ENCODE assay signal across 9 cellular contexts in the genomic region with DNA sequence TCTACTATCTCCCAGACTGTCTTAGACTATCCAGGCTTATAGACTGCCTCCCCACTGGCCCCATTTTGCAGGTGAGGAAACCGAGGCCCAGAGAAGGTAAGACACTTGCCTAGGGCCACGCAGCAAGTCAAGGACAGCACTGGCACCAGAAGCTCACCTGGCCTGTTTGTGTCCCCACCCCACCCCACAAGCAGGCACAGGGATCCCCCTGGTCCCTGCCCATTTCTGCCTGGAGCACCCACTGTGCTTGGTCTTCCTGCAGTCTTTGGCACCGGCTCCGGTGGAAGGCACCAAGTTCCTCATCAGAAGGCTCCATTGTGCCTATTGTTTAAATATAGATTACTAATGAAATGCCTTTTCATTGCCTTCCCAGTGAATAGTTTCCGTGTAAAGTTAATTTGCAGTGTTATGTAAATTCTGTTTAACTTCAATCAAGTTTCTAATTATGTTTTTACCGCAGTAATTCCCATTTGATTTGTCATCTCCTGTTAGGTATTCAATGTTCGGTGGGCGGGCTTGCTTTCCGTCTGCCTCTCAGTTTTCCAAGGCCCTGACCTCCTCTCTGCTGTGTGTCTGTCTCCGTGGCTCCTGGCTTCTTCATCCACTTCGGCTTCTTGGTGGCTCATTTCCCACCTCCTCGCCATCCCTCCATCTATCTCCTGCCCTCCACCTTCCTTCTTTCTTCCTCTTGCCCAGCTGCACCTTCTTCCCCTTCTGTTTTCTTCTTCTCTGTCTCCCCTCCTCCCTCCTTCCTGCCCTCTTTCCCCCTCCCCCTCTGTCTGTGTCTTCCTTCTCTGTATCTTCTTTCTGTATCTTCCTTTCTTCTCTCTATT.
DNase-seq lines count a peak whose midpoint lies in the region; ATAC-seq and TF ChIP-seq lines count a peak whose summit lies in the region.
"Had no signal": no experiment of that assay in that cellular context is flagged by ENCODE, and none has a peak within 500 bp of the region (broad histone marks: within the 10 kb centered on the region; RNA-seq: fewer than 3 reads in every experiment).

No MANE protein-coding gene starts in this region.

- H3K27me3 ChIP-seq in GM23338 (ENCODE audit: insufficient read depth), result no peaks in the 10 kb centered on the region
- no peaks in the 10 kb centered on the region for H3K27me3 ChIP-seq in gastrocnemius medialis
- H3K27me3 ChIP-seq: hepatocyte had no signal

- H3F3A ChIP-seq in GM23338 (replicated peaks; ENCODE audit: low read depth), result no peaks in the 10 kb centered on the region

- H3K27ac ChIP-seq in GM23338 (ENCODE audit: low read depth) (no peak overlapping the region), RWPE1 (peak overlapping the region; percentile 99), gastrocnemius medialis (peak overlapping the region; percentile 86 to 92 (median 88))
- H3K27ac ChIP-seq: hepatocyte had no signal

- no peak for TF ChIP-seq POLR2A in gastrocnemius medialis (IDR thresholded peaks at IDR 0.05)

- in situ Hi-C loops in gastrocnemius medialis (cut with MboI; ENCODE audit: low sequenced_read_pairs in 4 of 4), result loop anchor here in 1 of 4 donors (5.0 kb wide), 1 partner anchor 67 kb away; no protein-coding TSS in a partner anchor

- DNase-seq in GM23338 (ENCODE audit: low spot score) (no peak), RWPE1 (ENCODE audit: low spot score) (no peak), fibroblast of peridontal ligament (ENCODE audit: extremely low read depth) (peak; percentile 42), gastrocnemius medialis (no peak), HUDEP-2 (lab: John Stamatoyannopoulos, UW; ENCODE audit: unreplicated experiment in 76 of 76) (no peak), cerebellar cortex (ENCODE audit: low spot score) (no peak)
- DNase-seq: activated naive CD4-positive, alpha-beta T cell had no signal

- peak overlapping the region; percentile 64 for H3K4me2 ChIP-seq in GM23338
- H3K4me2 ChIP-seq: hepatocyte had no signal

- CTCF ChIA-PET in RWPE1 (lab: Yijun Ruan, JAX), result interaction anchor here (0.6 to 0.7 kb wide), 2 partner anchors 11 to 207 kb away, joined by 3 read pairs; no protein-coding TSS in a partner anchor

- peaks cover 20% of the 10 kb centered on the region for H3K27me3 Mint-ChIP-seq in GM23338 (ENCODE audit: insufficient read depth, low read depth, poor library complexity)

- no peaks in the 10 kb centered on the region for H3K9me2 ChIP-seq in GM23338 (ENCODE audit: insufficient read depth)

- peaks cover 7% of the 10 kb centered on the region; the same call in 1 of the 2 replicates for H3K79me2 ChIP-seq in GM23338 (replicated peaks; ENCODE audit: insufficient read depth)

- H3K4me1 ChIP-seq in GM23338 (ENCODE audit: insufficient read depth) (peaks cover 31% of the 10 kb centered on the region), gastrocnemius medialis (peaks cover 62 to 87% of the 10 kb centered on the region in 2 donors)

- peaks cover 53% of the 10 kb centered on the region for H3K4me1 Mint-ChIP-seq in GM23338

- H3K4me3 Mint-ChIP-seq in GM23338, result peak overlapping the region; percentile 8; the same call in 1 of the 3 replicates

- H4K20me1 ChIP-seq in GM23338 (replicated peaks; ENCODE audit: insufficient read depth), result no peaks in the 10 kb centered on the region

- intact Hi-C loops in gastrocnemius medialis (cut with DNase I; ENCODE audit: low total_unique reads), result no loop called here

- peak overlapping the region; percentile 41 for H3K27ac Mint-ChIP-seq in GM23338

- H3K9me3 ChIP-seq in gastrocnemius medialis, result no peaks in the 10 kb centered on the region

- H3K36me3 ChIP-seq in GM23338 (ENCODE audit: insufficient read depth), result no peaks in the 10 kb centered on the region
- H3K36me3 ChIP-seq in gastrocnemius medialis, result no peaks in the 10 kb centered on the region

- no peaks in the 10 kb centered on the region; the same call in 2 of the 3 replicates for H3K9me3 Mint-ChIP-seq in GM23338

- POLR2A ChIA-PET in RWPE1 (lab: Yijun Ruan, JAX; ENCODE audit: low non-redundant PET), result no interaction called here

- TF ChIP-seq CTCF in GM23338 (conservative IDR thresholded peaks at IDR 0.05; ENCODE audit: low read depth in 2 of 2) (no peak), RWPE1 (conservative IDR thresholded peaks at IDR 0.05; ENCODE audit: low read depth) (no peak), gastrocnemius medialis (IDR thresholded peaks at IDR 0.05 in 4 of 5, conservative IDR thresholded peaks at IDR 0.05 in 1 of 5) (no peak)

- peaks cover 16% of the 10 kb centered on the region for H3K36me3 Mint-ChIP-seq in GM23338 (ENCODE audit: low read depth)

- H2AFZ ChIP-seq in GM23338, result no peak overlapping the region
- H2AFZ ChIP-seq: hepatocyte had no signal

- ATAC-seq in GM23338, result no peak
- no peak for ATAC-seq in gastrocnemius medialis
- no peak for ATAC-seq in HG02840 (IDR thresholded peaks at IDR 0.05; ENCODE audit: low FRiP score, unreplicated experiment)

- H3K4me3 ChIP-seq in GM23338, result no peak overlapping the region
- no peak overlapping the region for H3K4me3 ChIP-seq in gastrocnemius medialis
- H3K4me3 ChIP-seq: hepatocyte had no signal

TF ChIP-seq in GM23338, 12 proteins besides CTCF, POLR2A, EP300 and RAD21 (continues in another document):
- no peak for TF ChIP-seq ZNF462 (CRISPR knock-in tag; IDR thresholded peaks at IDR 0.05)
